Comparison of ENCODE assay signal across 8 cellular contexts in the genomic region with DNA sequence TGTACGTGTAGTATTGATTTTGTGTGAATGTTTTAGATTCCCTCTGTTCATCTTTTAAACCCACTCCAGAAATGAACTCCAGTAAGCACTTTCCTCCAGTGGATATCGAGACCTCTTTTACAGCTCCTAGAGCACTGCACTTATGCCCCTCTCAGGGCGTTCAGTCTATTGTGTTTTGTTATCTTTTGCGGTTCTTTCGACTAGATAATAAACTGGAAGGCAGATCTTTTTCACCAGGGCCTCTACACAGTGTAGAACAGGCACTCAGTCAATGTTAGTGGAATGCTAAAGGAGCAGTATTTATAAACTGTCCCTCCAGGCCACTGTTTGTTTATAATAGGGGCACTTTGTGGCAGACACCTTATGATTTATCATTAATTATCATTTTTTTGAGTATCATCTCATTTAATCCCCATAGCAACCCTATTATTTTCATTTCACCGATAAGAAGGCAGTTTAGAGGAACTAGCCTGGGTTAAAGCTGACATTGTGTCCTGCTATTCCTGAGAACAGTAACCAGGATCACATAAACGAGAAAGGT. TPM values are rescaled to one million over a fixed set of nuclear protein-coding genes. Genes with fewer than 3 reads are reported as not detected.
DNase-seq lines count a peak whose midpoint lies in the region; ATAC-seq and TF ChIP-seq lines count a peak whose summit lies in the region.

No MANE protein-coding gene starts in this region.

- peaks cover 24% of the 10 kb centered on the region for H3K36me3 Mint-ChIP-seq in activated CD4-positive, alpha-beta T cell treated with anti-CD3 and anti-CD28 coated beads for 36 hours (ENCODE audit: low read depth)

- H3K27me3 ChIP-seq in SJSA1 (replicated peaks) = no peaks in the 10 kb centered on the region

- peak overlapping the region; percentile 82 for H3K4me3 Mint-ChIP-seq in activated CD4-positive, alpha-beta T cell treated with anti-CD3 and anti-CD28 coated beads for 36 hours

- CTCF ChIA-PET in activated CD4-positive, alpha-beta T cell treated with anti-CD3 and anti-CD28 coated beads for 36 hours (lab: Charles Lee) = interaction anchor here (1.1 to 3.7 kb wide), 2 partner anchors 21 to 62 kb away, joined by 3 to 21 read pairs; no protein-coding TSS in a partner anchor

- H3K27ac Mint-ChIP-seq in activated CD4-positive, alpha-beta T cell treated with anti-CD3 and anti-CD28 coated beads for 36 hours = peak overlapping the region; percentile 96

- no peaks in the 10 kb centered on the region for H3K27me3 Mint-ChIP-seq in activated CD4-positive, alpha-beta T cell treated with anti-CD3 and anti-CD28 coated beads for 36 hours

- POLR2A ChIA-PET in activated CD4-positive, alpha-beta T cell treated with anti-CD3 and anti-CD28 coated beads for 36 hours (lab: Charles Lee) = interaction anchor here (0.6 to 1.2 kb wide), 2 partner anchors 67 to 97 kb away, joined by 3 read pairs; no protein-coding TSS in a partner anchor

- DNase-seq in activated CD4-positive, alpha-beta T cell treated with anti-CD3 and anti-CD28 coated beads for 36 hours = no peak
- DNase-seq in activated CD4-positive, alpha-beta T cell treated with anti-CD3 and anti-CD28 coated beads, Interleukin-2, amount 50 U/mL, for 4 hours = no peak
- no peak for DNase-seq in SJSA1 (ENCODE audit: low read depth in 1 of 2, low spot score in 2 of 2)
- peak in 1 of 2 experiments; percentile 79 for DNase-seq in erythroblast (lab: John Stamatoyannopoulos, UW)
- DNase-seq in retina = peak; percentile 5
- no peak for DNase-seq in iPS-NIHi11 (ENCODE audit: low spot score)
- DNase-seq in GM19240 (ENCODE audit: insufficient read length, low spot score) = no peak

- intact Hi-C loops in activated CD4-positive, alpha-beta T cell treated with anti-CD3 and anti-CD28 coated beads for 36 hours (cut with DNase I, micrococcal nuclease) = loop anchor here (2.0 to 10.0 kb wide), 8 partner anchors 63 to 656 kb away; partner anchors contain the start of genes GALM (in 1 of the 2), GEMIN6 (in 1 of the 2), HNRNPLL (in 1 of the 2) and SRSF7 (in 1 of the 2)

- peaks cover 8% of the 10 kb centered on the region; the same call in 1 of the 2 replicates for H3K36me3 ChIP-seq in SJSA1

- H3K9me3 ChIP-seq in SJSA1 (replicated peaks) = no peaks in the 10 kb centered on the region

- ATAC-seq in activated CD4-positive, alpha-beta T cell treated with anti-CD3 and anti-CD28 coated beads for 36 hours = no peak
- ATAC-seq in GM19351 (IDR thresholded peaks at IDR 0.05; ENCODE audit: unreplicated experiment) = no peak

- H3K4me1 Mint-ChIP-seq in activated CD4-positive, alpha-beta T cell treated with anti-CD3 and anti-CD28 coated beads for 36 hours = peaks cover 46% of the 10 kb centered on the region

- peak overlapping the region; percentile 84 for H3K4me3 ChIP-seq in SJSA1

- H3K9me3 Mint-ChIP-seq in activated CD4-positive, alpha-beta T cell treated with anti-CD3 and anti-CD28 coated beads for 36 hours (ENCODE audit: low read depth) = no peaks in the 10 kb centered on the region

- H3K4me1 ChIP-seq in SJSA1 (replicated peaks) = peaks cover 28% of the 10 kb centered on the region

- TF ChIP-seq POLR2A in erythroblast (IDR thresholded peaks at IDR 0.05; ENCODE audit: low read length) = peak; percentile 9

- H3K27ac ChIP-seq in SJSA1 = peak overlapping the region; percentile 56

RNA-seq across cellular contexts. Expression of gene SOS1, which starts 0.7 kb away (rescaled TPM):
- total RNA-seq in activated CD4-positive, alpha-beta T cell treated with anti-CD3 and anti-CD28 coated beads for 36 hours = 10 to 100 TPM; 30.1 to 32.0 TPM
- total RNA-seq in SJSA1 (2014; rRNA removed; shearing (Covaris generic)) = 4.7 and 16.2 TPM in 2 replicates
